In the genomic region with DNA sequence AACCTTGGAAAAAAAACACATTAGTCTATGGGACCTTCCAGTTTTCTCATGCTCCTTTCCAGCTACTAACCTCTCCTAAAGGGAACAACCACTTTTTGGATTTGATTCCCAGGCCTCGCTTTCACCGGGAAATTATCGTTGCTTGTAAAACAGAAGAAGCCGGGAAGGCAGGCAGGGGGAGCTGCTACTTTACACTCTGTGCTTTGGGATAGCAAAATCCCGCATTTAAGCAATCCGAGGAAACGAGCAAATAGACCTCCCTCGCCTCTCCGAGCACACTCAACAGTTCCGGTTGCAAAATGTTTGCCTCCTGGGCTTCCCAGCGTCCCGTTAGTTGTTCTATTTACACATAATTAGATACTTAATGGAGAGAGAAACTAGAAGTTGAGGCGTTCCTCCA, we compare ENCODE assay signal across 8 cellular contexts. TPM values are rescaled to one million over a fixed set of nuclear protein-coding genes. Genes with fewer than 3 reads are reported as not detected.
A peak's percentile ranks its signal among the peaks of the same experiment; 100 is the strongest.
DNase-seq lines count a peak whose midpoint lies in the region; ATAC-seq, FAIRE-seq and TF ChIP-seq lines count a peak whose summit lies in the region.

No MANE protein-coding gene starts in this region.

- H3K36me3 Mint-ChIP-seq in Calu3 (ENCODE audit: insufficient read depth, unreplicated experiment) (peaks cover 9% of the 10 kb centered on the region), osteocyte (ENCODE audit: unreplicated experiment) (no peaks in the 10 kb centered on the region)
- H3K36me3 Mint-ChIP-seq in activated naive CD8-positive, alpha-beta T cell treated with anti-CD3 and anti-CD28 coated beads, Interleukin-2, amount 10 ng/mL, durations not matched to agents 7 days and 5 days: peaks cover 62% of the 10 kb centered on the region

- no peaks in the 10 kb centered on the region for H3K36me3 ChIP-seq in left ventricle myocardium inferior

- H3K27me3 Mint-ChIP-seq in Calu3 (ENCODE audit: unreplicated experiment): peaks cover 9% of the 10 kb centered on the region
- H3K27me3 Mint-ChIP-seq in activated naive CD8-positive, alpha-beta T cell treated with anti-CD3 and anti-CD28 coated beads, Interleukin-2, amount 10 ng/mL, durations not matched to agents 7 days and 5 days: no peaks in the 10 kb centered on the region
- peaks cover 57% of the 10 kb centered on the region for H3K27me3 Mint-ChIP-seq in osteocyte (ENCODE audit: unreplicated experiment)

- H3K4me1 ChIP-seq in left ventricle myocardium inferior: peaks cover 37% of the 10 kb centered on the region

- peaks cover 10% of the 10 kb centered on the region for H3K4me1 Mint-ChIP-seq in Calu3 (ENCODE audit: low read depth, unreplicated experiment)
- peaks cover 71% of the 10 kb centered on the region for H3K4me1 Mint-ChIP-seq in activated naive CD8-positive, alpha-beta T cell treated with anti-CD3 and anti-CD28 coated beads, Interleukin-2, amount 10 ng/mL, durations not matched to agents 7 days and 5 days
- peaks cover 13% of the 10 kb centered on the region for H3K4me1 Mint-ChIP-seq in osteocyte (ENCODE audit: unreplicated experiment)

- DNase-seq in Calu3 (peak; percentile 21), left ventricle myocardium inferior (peak; percentile 53), osteocyte (ENCODE audit: extremely low spot score, unreplicated experiment) (no peak), urothelium cell line (ENCODE audit: low spot score) (no peak)
- DNase-seq in activated naive CD8-positive, alpha-beta T cell treated with anti-CD3 and anti-CD28 coated beads, Interleukin-2, amount 10 ng/mL, durations not matched to agents 7 days and 5 days: no peak

- TF ChIP-seq RAD21 in Ishikawa (IDR thresholded peaks at IDR 0.05; ENCODE audit: low read depth): peak; percentile 37; the same call in 1 of the 2 replicates

- H3K9me3 Mint-ChIP-seq in Calu3 (ENCODE audit: low read depth, unreplicated experiment): no peaks in the 10 kb centered on the region
- peaks cover 3% of the 10 kb centered on the region for H3K9me3 Mint-ChIP-seq in activated naive CD8-positive, alpha-beta T cell treated with anti-CD3 and anti-CD28 coated beads, Interleukin-2, amount 10 ng/mL, durations not matched to agents 7 days and 5 days
- H3K9me3 Mint-ChIP-seq in osteocyte (ENCODE audit: unreplicated experiment): no peaks in the 10 kb centered on the region

- peak overlapping the region; percentile 81 for H3K27ac ChIP-seq in left ventricle myocardium inferior (replicated peaks)

- no peak for ATAC-seq in activated naive CD8-positive, alpha-beta T cell treated with anti-CD3 and anti-CD28 coated beads, Interleukin-2, amount 10 ng/mL, durations not matched to agents 7 days and 5 days (ENCODE audit: low read depth)
- no peak for ATAC-seq in GM19467 (IDR thresholded peaks at IDR 0.05; ENCODE audit: unreplicated experiment)
- ATAC-seq in HG02571 (IDR thresholded peaks at IDR 0.05; ENCODE audit: unreplicated experiment): no peak

- no peak for TF ChIP-seq CTCF in Calu3 (IDR thresholded peaks at IDR 0.05; ENCODE audit: unreplicated experiment)
- peak; percentile 56 for TF ChIP-seq CTCF in left ventricle myocardium inferior (IDR thresholded peaks at IDR 0.05; ENCODE audit: borderline replicate concordance)
- TF ChIP-seq CTCF in osteocyte (IDR thresholded peaks at IDR 0.05): peak; percentile 58

- no peak overlapping the region for H3K27ac Mint-ChIP-seq in Calu3 (ENCODE audit: unreplicated experiment)
- H3K27ac Mint-ChIP-seq in activated naive CD8-positive, alpha-beta T cell treated with anti-CD3 and anti-CD28 coated beads, Interleukin-2, amount 10 ng/mL, durations not matched to agents 7 days and 5 days: peak overlapping the region; percentile 83
- H3K27ac Mint-ChIP-seq in osteocyte (ENCODE audit: unreplicated experiment): peak overlapping the region; percentile 61

- no peak for FAIRE-seq in urothelium cell line (lab: Jason Lieb, UNC)

- no peaks in the 10 kb centered on the region for H3K9me3 ChIP-seq in left ventricle myocardium inferior (replicated peaks)

- H3K27me3 ChIP-seq in left ventricle myocardium inferior (ENCODE audit: low read depth): peaks cover 26% of the 10 kb centered on the region

- CTCF ChIA-PET in Calu3 (lab: Charles Lee): interaction anchor here (0.7 kb wide), 1 partner anchor 908 kb away, joined by 5 read pairs; no protein-coding TSS in a partner anchor

- no peak for TF ChIP-seq EP300 in Ishikawa (IDR thresholded peaks at IDR 0.05; ENCODE audit: borderline replicate concordance)

- BruUV-seq in Calu3 (replicated peaks; lab: Mats Ljungman, UMichigan): TSS peak; percentile 55

- POLR2A ChIA-PET in activated naive CD8-positive, alpha-beta T cell treated with anti-CD3 and anti-CD28 coated beads, Interleukin-2, amount 10 ng/mL, durations not matched to agents 7 days and 5 days (lab: Charles Lee): interaction anchor here (0.7 to 4.4 kb wide), 7 partner anchors 8 to 98 kb away, joined by 3 to 52 read pairs (median 6); partner anchors contain the start of gene FAM200B

- intact Hi-C loops in Calu3 (cut with micrococcal nuclease; ENCODE audit: unreplicated experiment): no loop called here
- intact Hi-C loops in left ventricle myocardium inferior (cut with micrococcal nuclease): no loop called here

- H3K4me3 ChIP-seq in left ventricle myocardium inferior: peak overlapping the region; percentile 78

- H3K4me3 Mint-ChIP-seq in Calu3 (ENCODE audit: low read depth, unreplicated experiment) (peak overlapping the region; percentile 66), osteocyte (ENCODE audit: unreplicated experiment) (peak overlapping the region; percentile 78)
- H3K4me3 Mint-ChIP-seq in activated naive CD8-positive, alpha-beta T cell treated with anti-CD3 and anti-CD28 coated beads, Interleukin-2, amount 10 ng/mL, durations not matched to agents 7 days and 5 days: peak overlapping the region; percentile 92

TF ChIP-seq in Ishikawa, 13 proteins besides CTCF, POLR2A, EP300 and RAD21:
- TF ChIP-seq REST (IDR thresholded peaks at IDR 0.05; ENCODE audit: low read depth): no peak
- no peak for TF ChIP-seq TEAD4 (IDR thresholded peaks at IDR 0.05)
- TF ChIP-seq TCF12 (IDR thresholded peaks at IDR 0.05; ENCODE audit: low read depth): no peak
- TF ChIP-seq NFIC (IDR thresholded peaks at IDR 0.05): no peak
- no peak for TF ChIP-seq YY1 (IDR thresholded peaks at IDR 0.05; ENCODE audit: low read depth)
- TF ChIP-seq, protein P1, sequence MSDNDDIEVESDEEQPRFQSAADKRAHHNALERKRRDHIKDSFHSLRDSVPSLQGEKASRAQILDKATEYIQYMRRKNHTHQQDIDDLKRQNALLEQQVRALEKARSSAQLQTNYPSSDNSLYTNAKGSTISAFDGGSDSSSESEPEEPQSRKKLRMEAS (IDR thresholded peaks at IDR 0.05): no peak
- TF ChIP-seq CEBPB (IDR thresholded peaks at IDR 0.05): 0 out of 2 replicates have a peak, but pooled peaks have one; percentile 2

RNA-seq across cellular contexts. Expression of gene CD38, which starts 1.2 kb away (rescaled TPM):
- total RNA-seq in Calu3 (2022): 3.4 and 9.4 TPM in 2 replicates
- total RNA-seq in activated naive CD8-positive, alpha-beta T cell treated with anti-CD3 and anti-CD28 coated beads, Interleukin-2, amount 10 ng/mL, durations not matched to agents 7 days and 5 days: 100 to 1,000 TPM in 1 of 2 experiments, 10 to 100 TPM in 1; 99.9 to 110 TPM
- total RNA-seq in left ventricle myocardium inferior: 1.5 TPM
- 0.08 TPM in 1 of 2 replicates, not detected in the other for total RNA-seq in osteocyte

Comparison
In these comparisons a context has a peak if more than half of its experiments do, and no peak if none do; other contexts are left out.
1. DNase-seq: peak in Calu3 (single experiment) and left ventricle myocardium inferior (single experiment); none in activated naive CD8-positive, alpha-beta T cell treated with anti-CD3 and anti-CD28 coated beads, Interleukin-2, amount 10 ng/mL, durations not matched to agents 7 days and 5 days (single experiment), osteocyte (single experiment) and urothelium cell line (single experiment).
2. Peak in every context shown above with its lines, with median percentiles within 50 percentile points of each other: H3K4me3 Mint-ChIP-seq.